In the genomic region with DNA sequence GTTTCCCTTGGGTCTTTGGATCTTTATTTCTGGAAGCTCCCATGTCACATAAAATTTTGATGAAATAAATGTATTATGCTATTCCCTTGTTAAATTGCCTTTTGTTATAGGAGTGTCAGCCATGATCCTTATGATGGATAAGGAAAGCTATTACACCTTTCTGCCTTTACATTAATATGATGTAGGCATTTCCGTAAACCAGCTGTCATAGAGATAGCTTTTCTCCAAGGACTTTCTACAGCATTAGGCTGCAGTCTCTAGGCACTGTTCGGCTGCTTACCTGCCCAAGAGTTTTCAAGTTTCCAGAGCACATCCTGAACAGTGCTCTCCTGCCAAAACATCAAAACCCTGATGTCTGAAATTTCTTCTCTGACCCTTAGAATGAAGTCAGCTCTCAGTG, we compare ENCODE assay signal across 21 cellular contexts.
"Had no signal": no experiment of that assay in that cellular context is flagged by ENCODE, and none has a peak within 500 bp of the region (broad histone marks: within the 10 kb centered on the region; RNA-seq: fewer than 3 reads in every experiment).

No MANE protein-coding gene starts in this region.

- H3K4me3 Mint-ChIP-seq: activated CD4-positive, alpha-beta memory T cell treated with anti-CD3 and anti-CD28 coated beads, Interleukin-2, amount 10 ng/mL, durations not matched to agents 7 days and 5 days; activated CD8-positive, alpha-beta memory T cell treated with anti-CD3 and anti-CD28 coated beads, Interleukin-2, amount 10 ng/mL, durations not matched to agents 7 days and 5 days; activated naive CD4-positive, alpha-beta T cell treated with anti-CD3 and anti-CD28 coated beads, Interleukin-2, amount 50 U/mL, for 24 hours; brain; neural crest cell; T-helper 17 cell had no signal

- H3K27ac Mint-ChIP-seq: activated CD4-positive, alpha-beta memory T cell treated with anti-CD3 and anti-CD28 coated beads, Interleukin-2, amount 10 ng/mL, durations not matched to agents 7 days and 5 days; activated CD8-positive, alpha-beta memory T cell treated with anti-CD3 and anti-CD28 coated beads, Interleukin-2, amount 10 ng/mL, durations not matched to agents 7 days and 5 days; activated naive CD4-positive, alpha-beta T cell treated with anti-CD3 and anti-CD28 coated beads, Interleukin-2, amount 50 U/mL, for 24 hours; T-helper 17 cell had no signal

- H3K36me3 ChIP-seq: left ventricle myocardium inferior, prostate gland, spleen, thyroid gland, upper lobe of right lung had no signal

- H3K4me3 ChIP-seq: left ventricle myocardium inferior, prostate gland, spleen, thyroid gland, upper lobe of right lung had no signal

- H3K4me1 ChIP-seq: left ventricle myocardium inferior, prostate gland, spleen, thyroid gland, upper lobe of right lung had no signal

- H3K27me3 ChIP-seq: spleen, thyroid gland, upper lobe of right lung had no signal

- H3K27ac ChIP-seq: left ventricle myocardium inferior, prostate gland, spleen, thyroid gland, upper lobe of right lung had no signal

- H3K9me3 Mint-ChIP-seq: activated CD4-positive, alpha-beta memory T cell treated with anti-CD3 and anti-CD28 coated beads, Interleukin-2, amount 10 ng/mL, durations not matched to agents 7 days and 5 days; activated naive CD4-positive, alpha-beta T cell treated with anti-CD3 and anti-CD28 coated beads, Interleukin-2, amount 50 U/mL, for 24 hours had no signal

- H3K36me3 Mint-ChIP-seq: activated CD8-positive, alpha-beta memory T cell treated with anti-CD3 and anti-CD28 coated beads, Interleukin-2, amount 10 ng/mL, durations not matched to agents 7 days and 5 days; activated naive CD4-positive, alpha-beta T cell treated with anti-CD3 and anti-CD28 coated beads, Interleukin-2, amount 50 U/mL, for 24 hours; brain had no signal

- H3K27me3 Mint-ChIP-seq: activated CD4-positive, alpha-beta memory T cell treated with anti-CD3 and anti-CD28 coated beads, Interleukin-2, amount 10 ng/mL, durations not matched to agents 7 days and 5 days; activated naive CD4-positive, alpha-beta T cell treated with anti-CD3 and anti-CD28 coated beads, Interleukin-2, amount 50 U/mL, for 24 hours; brain had no signal

- ATAC-seq: activated CD8-positive, alpha-beta memory T cell treated with anti-CD3 and anti-CD28 coated beads, Interleukin-2, amount 10 ng/mL, durations not matched to agents 7 days and 5 days; esophagus mucosa; T-helper 17 cell; upper lobe of right lung had no signal

- DNase-seq: activated CD4-positive, alpha-beta memory T cell treated with anti-CD3 and anti-CD28 coated beads, Interleukin-2, amount 10 ng/mL, durations not matched to agents 7 days and 5 days; activated CD4-positive, alpha-beta T cell treated with anti-CD3 and anti-CD28 coated beads for 48 hours; activated CD8-positive, alpha-beta memory T cell treated with anti-CD3 and anti-CD28 coated beads, Interleukin-2, amount 10 ng/mL, durations not matched to agents 7 days and 5 days; activated gamma-delta T cell; activated T-cell treated with anti-CD3 and anti-CD28 coated beads for 4 hours; anterior cingulate cortex; central memory CD4-positive, alpha-beta T cell; effector memory CD4-positive, alpha-beta T cell; hippocampal formation; left ventricle myocardium inferior; spleen; stimulated activated CD4-positive, alpha-beta T cell treated with anti-CD3 and anti-CD28 coated beads, Interleukin-4, amount 100 ng/mL, for 1 hour; stimulated activated naive CD4-positive, alpha-beta T cell treated with Interleukin-2 at 50 U/mL for 16 hours; T-helper 17 cell; thyroid gland; upper lobe of right lung had no signal

- H3K9me3 ChIP-seq: left ventricle myocardium inferior, prostate gland, spleen, thyroid gland, upper lobe of right lung had no signal

- H3K4me1 Mint-ChIP-seq: activated CD4-positive, alpha-beta memory T cell treated with anti-CD3 and anti-CD28 coated beads, Interleukin-2, amount 10 ng/mL, durations not matched to agents 7 days and 5 days; activated CD8-positive, alpha-beta memory T cell treated with anti-CD3 and anti-CD28 coated beads, Interleukin-2, amount 10 ng/mL, durations not matched to agents 7 days and 5 days; activated naive CD4-positive, alpha-beta T cell treated with anti-CD3 and anti-CD28 coated beads, Interleukin-2, amount 50 U/mL, for 24 hours; T-helper 17 cell had no signal
